Comparison of ENCODE assay signal across 23 cellular contexts in the genomic region with DNA sequence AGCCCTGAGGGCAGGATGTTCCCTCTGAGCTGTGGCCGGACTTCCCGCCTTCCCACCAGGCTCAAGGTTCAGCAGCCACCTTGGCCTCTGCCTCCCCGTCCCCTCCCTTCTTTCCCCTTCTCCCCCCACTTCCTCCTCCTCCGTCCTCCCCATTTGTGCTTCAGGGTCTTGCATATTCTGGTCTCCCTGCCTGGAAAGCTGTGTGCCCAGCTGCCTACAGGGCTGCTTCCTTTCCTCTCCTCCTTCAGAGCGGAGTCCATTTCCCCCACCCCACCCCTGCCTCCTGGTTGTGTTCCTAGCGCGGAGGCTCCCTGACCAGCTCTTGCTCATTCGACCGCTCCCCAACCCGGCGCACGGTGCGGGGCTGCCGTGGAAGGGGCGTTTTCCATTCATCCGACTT.
DNase-seq lines count a peak whose midpoint lies in the region; ATAC-seq and TF ChIP-seq lines count a peak whose summit lies in the region.
"Had no signal": no experiment of that assay in that cellular context is flagged by ENCODE, and none has a peak within 500 bp of the region (broad histone marks: within the 10 kb centered on the region; RNA-seq: fewer than 3 reads in every experiment).

No MANE protein-coding gene starts in this region.

- H3K4me1 ChIP-seq in esophagus squamous epithelium = peaks cover 0 to 18% (median 6%) of the 10 kb centered on the region in 3 donors

- H3K36me3 Mint-ChIP-seq in nephron (ENCODE audit: low read depth) = no peaks in the 10 kb centered on the region

- no peak overlapping the region for H3K4me3 Mint-ChIP-seq in nephron
- H3K4me3 Mint-ChIP-seq: activated CD4-positive, alpha-beta memory T cell treated with anti-CD3 and anti-CD28 coated beads, Interleukin-2, amount 10 ng/mL, durations not matched to agents 7 days and 5 days; activated naive CD4-positive, alpha-beta T cell treated with anti-CD3 and anti-CD28 coated beads, Interleukin-2, amount 50 U/mL, for 24 hours; activated T-cell treated with anti-CD3 and anti-CD28 coated beads, Interleukin-2, amount 50 U/mL, for 24 hours; CD4-positive, alpha-beta T cell; endodermal cell; H9 had no signal

- peaks cover 0 to 3% (median 0%) of the 10 kb centered on the region in 4 donors for H3K27me3 ChIP-seq in esophagus squamous epithelium

- H3K36me3 ChIP-seq in esophagus squamous epithelium = no peaks in the 10 kb centered on the region

- no peak for TF ChIP-seq CTCF in esophagus squamous epithelium (IDR thresholded peaks at IDR 0.05)
- no peak for TF ChIP-seq CTCF in nephron (IDR thresholded peaks at IDR 0.05; ENCODE audit: unreplicated experiment in 3 of 3)

- TF ChIP-seq POLR2A in esophagus squamous epithelium (IDR thresholded peaks at IDR 0.05) = no peak

- ATAC-seq in GM18907 (IDR thresholded peaks at IDR 0.05; ENCODE audit: unreplicated experiment) (no peak), HG03520 (IDR thresholded peaks at IDR 0.05; ENCODE audit: unreplicated experiment) (no peak)
- ATAC-seq: left cardiac atrium; stimulated activated naive CD8-positive, alpha-beta T cell treated with anti-CD3 and anti-CD28 coated beads, Interleukin-15, Interleukin-2, amounts not matched to agents 100 U/mL and 50 U/mL, for 24 hours had no signal

- H3K9me3 ChIP-seq in esophagus squamous epithelium = peaks cover 0 to 10% (median 0%) of the 10 kb centered on the region in 3 donors

- peak overlapping the region in 3 of 4 donors; percentile 67 to 77 (median 71) for H3K27ac ChIP-seq in esophagus squamous epithelium

- in situ Hi-C loops in Caki2 (cut with HindIII; ENCODE audit: low pct_unique_long_range_greater_than_20kb, low sequenced_read_pairs) = no loop called here

- H3K9me3 Mint-ChIP-seq in nephron = peaks cover 14% of the 10 kb centered on the region
- H3K9me3 Mint-ChIP-seq: activated CD4-positive, alpha-beta memory T cell treated with anti-CD3 and anti-CD28 coated beads, Interleukin-2, amount 10 ng/mL, durations not matched to agents 7 days and 5 days; activated naive CD4-positive, alpha-beta T cell treated with anti-CD3 and anti-CD28 coated beads, Interleukin-2, amount 50 U/mL, for 24 hours had no signal

- peak overlapping the region in 2 of 3 experiments; percentile 65 to 75 for H3K27ac Mint-ChIP-seq in nephron
- H3K27ac Mint-ChIP-seq: activated CD4-positive, alpha-beta memory T cell treated with anti-CD3 and anti-CD28 coated beads, Interleukin-2, amount 10 ng/mL, durations not matched to agents 7 days and 5 days; activated naive CD4-positive, alpha-beta T cell treated with anti-CD3 and anti-CD28 coated beads, Interleukin-2, amount 50 U/mL, for 24 hours; activated T-cell treated with anti-CD3 and anti-CD28 coated beads, Interleukin-2, amount 50 U/mL, for 24 hours; CD4-positive, alpha-beta T cell; endodermal cell had no signal

- H3K4me3 ChIP-seq in esophagus squamous epithelium = no peak overlapping the region

- intact Hi-C loops in esophagus squamous epithelium (cut with DNase I) = no loop called here

- H3K4me1 Mint-ChIP-seq in nephron = peaks cover 18% of the 10 kb centered on the region
- H3K4me1 Mint-ChIP-seq: activated CD4-positive, alpha-beta memory T cell treated with anti-CD3 and anti-CD28 coated beads, Interleukin-2, amount 10 ng/mL, durations not matched to agents 7 days and 5 days; activated naive CD4-positive, alpha-beta T cell treated with anti-CD3 and anti-CD28 coated beads, Interleukin-2, amount 50 U/mL, for 24 hours had no signal

- H3K27me3 Mint-ChIP-seq in nephron (ENCODE audit: low read depth) = peaks cover 4% of the 10 kb centered on the region
- H3K27me3 Mint-ChIP-seq: activated CD4-positive, alpha-beta memory T cell treated with anti-CD3 and anti-CD28 coated beads, Interleukin-2, amount 10 ng/mL, durations not matched to agents 7 days and 5 days had no signal

- 57 to 84% methylated on average over 14 to 15 of the region's 16 CpGs for WGBS in esophagus squamous epithelium, 2 donors

- DNase-seq in Caki2 (ENCODE audit: low read depth) = peak; percentile 69
- peak; percentile 87 for DNase-seq in NCI-H1092 treated with DMSO at 0.1 percent for 48 hours (lab: John Stamatoyannopoulos, UW)
- DNase-seq in esophagus squamous epithelium (lab: John Stamatoyannopoulos, UW) = no peak
- no peak for DNase-seq in NCI-H2107 (lab: John Stamatoyannopoulos, UW)
- DNase-seq in activated CD8-positive, alpha-beta memory T cell treated with anti-CD3 and anti-CD28 coated beads, Interleukin-2, amount 50 U/mL, for 48 hours = no peak
- DNase-seq: activated CD4-positive, alpha-beta memory T cell treated with anti-CD3 and anti-CD28 coated beads, Interleukin-2, amount 10 ng/mL, durations not matched to agents 7 days and 5 days; activated T-cell treated with anti-CD3 and anti-CD28 coated beads, Interleukin-2, amount 50 U/mL, for 24 hours; CD4-positive, alpha-beta T cell; EL; endodermal cell; H9; hippocampal formation; Karpas-422; left cardiac atrium; NCI-H1105 treated with DMSO at 0.1 percent for 48 hours; NCI-H2227 treated with DMSO at 0.1 percent for 48 hours; nucleus accumbens; stimulated activated naive CD8-positive, alpha-beta T cell treated with anti-CD3 and anti-CD28 coated beads, Interleukin-15, Interleukin-2, amounts not matched to agents 100 U/mL and 50 U/mL, for 24 hours; trophoblast cell had no signal

Comparison
In these comparisons a context has a peak if more than half of its experiments do, and no peak if none do; other contexts are left out.
1. DNase-seq: peak in Caki2 (single experiment) and NCI-H1092 treated with DMSO at 0.1 percent for 48 hours (single experiment); none in esophagus squamous epithelium (single experiment), NCI-H2107 (single experiment) and activated CD8-positive, alpha-beta memory T cell treated with anti-CD3 and anti-CD28 coated beads, Interleukin-2, amount 50 U/mL, for 48 hours (single experiment).